ENCODE assay signal across 19 cellular contexts in genomic region chrX:41389311-41389888, GRCh38. TPM values are rescaled to one million over a fixed set of nuclear protein-coding genes. Genes with fewer than 3 reads are reported as not detected.
DNase-seq lines count a peak whose midpoint lies in the region; ATAC-seq, FAIRE-seq and TF ChIP-seq lines count a peak whose summit lies in the region.
"Had no signal": no experiment of that assay in that cellular context is flagged by ENCODE, and none has a peak within 500 bp of the region (broad histone marks: within the 10 kb centered on the region; RNA-seq: fewer than 3 reads in every experiment).

No MANE protein-coding gene starts in this region.

- H3K9me2 ChIP-seq in hepatocyte (replicated peaks; ENCODE audit: insufficient read depth) = no peaks in the 10 kb centered on the region

- peak overlapping the region; percentile 10; the same call in 1 of the 2 replicates for H3K9ac ChIP-seq in HepG2 (ENCODE audit: insufficient read depth, low read depth, low read length)

- H3K4me3 Mint-ChIP-seq in stimulated activated effector memory CD8-positive, alpha-beta T cell treated with anti-CD3 and anti-CD28 coated beads, Interleukin-12 subunit alpha, Interleukin-12 subunit beta, amount 100 ng/mL, for 72 hours = no peak overlapping the region
- H3K4me3 Mint-ChIP-seq in activated CD8-positive, alpha-beta T cell treated with anti-CD3 and anti-CD28 coated beads for 36 hours = no peak overlapping the region
- H3K4me3 Mint-ChIP-seq: CD14-positive monocyte had no signal

- DNase-seq in HuH-7.5 (ENCODE audit: low spot score) (peak; percentile 6), SW480 (ENCODE audit: low spot score) (peak; percentile 26), HepG2 (ENCODE audit: low spot score) (peak; percentile 81), heart left ventricle (no peak), NCI-H2171 treated with DMSO at 0.1 percent for 48 hours (lab: John Stamatoyannopoulos, UW) (no peak), hepatocyte (ENCODE audit: low spot score) (no peak)
- no peak for DNase-seq in stimulated activated effector memory CD8-positive, alpha-beta T cell treated with anti-CD3 and anti-CD28 coated beads, Interleukin-12 subunit alpha, Interleukin-12 subunit beta, amount 100 ng/mL, for 72 hours (ENCODE audit: low spot score in 2 of 2)
- DNase-seq in activated CD8-positive, alpha-beta T cell treated with anti-CD3 and anti-CD28 coated beads for 36 hours = no peak
- DNase-seq: COR-L47, EL, HCEC 1CT, MM.1S, NCI-H1105, NCI-H187, NCI-H345, NCI-H526 treated with DMSO at 0.1 percent for 48 hours had no signal

- intact Hi-C loops in HepG2 (cut with micrococcal nuclease; ENCODE audit: unreplicated experiment) (no loop called here), heart left ventricle (cut with DNase I) (no loop called here)
- intact Hi-C loops in activated CD8-positive, alpha-beta T cell treated with anti-CD3 and anti-CD28 coated beads for 36 hours (cut with micrococcal nuclease) = no loop called here

- H3K27ac ChIP-seq in HepG2 (ENCODE audit: extremely low read length, insufficient read depth, low read length) (peak overlapping the region; percentile 65), heart left ventricle (no peak overlapping the region), hepatocyte (no peak overlapping the region)

- no TSS peak for BruUV-seq in HepG2 (replicated peaks; lab: Mats Ljungman, UMichigan)

- WGBS in HepG2 (ENCODE audit: low lambda C conversion rate) = 26% methylated on average over 4 of the region's 6 CpGs
- WGBS in heart left ventricle, 4 donors = 64 to 85% (median 79%) methylated on average over 6 of the region's 6 CpGs
- WGBS in hepatocyte (ENCODE audit: low lambda C conversion rate, missing lambda C conversion rate) = 74% methylated on average over 6 of the region's 6 CpGs

- no peaks in the 10 kb centered on the region for H3K27me3 Mint-ChIP-seq in activated CD8-positive, alpha-beta T cell treated with anti-CD3 and anti-CD28 coated beads for 36 hours

- no peaks in the 10 kb centered on the region for H3K4me1 Mint-ChIP-seq in stimulated activated effector memory CD8-positive, alpha-beta T cell treated with anti-CD3 and anti-CD28 coated beads, Interleukin-12 subunit alpha, Interleukin-12 subunit beta, amount 100 ng/mL, for 72 hours
- H3K4me1 Mint-ChIP-seq in activated CD8-positive, alpha-beta T cell treated with anti-CD3 and anti-CD28 coated beads for 36 hours (ENCODE audit: low read depth) = peaks cover 1% of the 10 kb centered on the region

- no peaks in the 10 kb centered on the region for H3K36me3 ChIP-seq in HepG2 (replicated peaks in 1 of 2; ENCODE audit: control insufficient read depth in 1 of 2, insufficient read depth in 2 of 2, low read length in 2 of 2)
- H3K36me3 ChIP-seq in heart left ventricle = no peaks in the 10 kb centered on the region
- no peaks in the 10 kb centered on the region for H3K36me3 ChIP-seq in hepatocyte (replicated peaks; ENCODE audit: insufficient read depth, low read depth)

- CTCF ChIA-PET in HepG2 (lab: Yijun Ruan, JAX; ENCODE audit: low intra/inter-chr PET ratio, low total read pairs) = no interaction called here
- CTCF ChIA-PET in activated CD8-positive, alpha-beta T cell treated with anti-CD3 and anti-CD28 coated beads for 36 hours (lab: Charles Lee) = no interaction called here

- TF ChIP-seq CTCF in HepG2 (CRISPR knock-in tag; IDR thresholded peaks at IDR 0.05) = no peak
- TF ChIP-seq CTCF in heart left ventricle (IDR thresholded peaks at IDR 0.05) = no peak
- TF ChIP-seq CTCF in activated CD8-positive, alpha-beta T cell treated with anti-CD3 and anti-CD28 coated beads for 36 hours (IDR thresholded peaks at IDR 0.05) = no peak
- TF ChIP-seq CTCF in hepatocyte (IDR thresholded peaks at IDR 0.05; ENCODE audit: poor library complexity) = no peak

- POLR2A ChIA-PET in HepG2 (lab: Yijun Ruan, JAX) = interaction anchor here (0.7 kb wide), 1 partner anchor 8 kb away, joined by 3 read pairs; no protein-coding TSS in a partner anchor
- POLR2A ChIA-PET in activated CD8-positive, alpha-beta T cell treated with anti-CD3 and anti-CD28 coated beads for 36 hours (lab: Charles Lee) = no interaction called here

- H4K20me1 ChIP-seq in HepG2 (ENCODE audit: insufficient read depth, low read length) = no peaks in the 10 kb centered on the region
- H4K20me1 ChIP-seq in hepatocyte (ENCODE audit: insufficient read depth, poor library complexity, severe bottlenecking) = no peaks in the 10 kb centered on the region

- H3K27me3 ChIP-seq in HepG2 (ENCODE audit: control insufficient read depth in 1 of 2, insufficient read depth in 2 of 2, low read length in 2 of 2) (no peaks in the 10 kb centered on the region), heart left ventricle (no peaks in the 10 kb centered on the region), hepatocyte (no peaks in the 10 kb centered on the region)

- peak; percentile 83 for ATAC-seq in HepG2
- ATAC-seq in stimulated activated effector memory CD8-positive, alpha-beta T cell treated with anti-CD3 and anti-CD28 coated beads, Interleukin-12 subunit alpha, Interleukin-12 subunit beta, amount 100 ng/mL, for 72 hours = no peak
- no peak for ATAC-seq in heart left ventricle
- ATAC-seq in activated CD8-positive, alpha-beta T cell treated with anti-CD3 and anti-CD28 coated beads for 36 hours = no peak

- no peaks in the 10 kb centered on the region for H3K79me2 ChIP-seq in HepG2 (ENCODE audit: insufficient read depth, low read length)
- no peaks in the 10 kb centered on the region for H3K79me2 ChIP-seq in hepatocyte

- FAIRE-seq in HepG2 (lab: Jason Lieb, UNC) = peak; percentile 87
- FAIRE-seq: GM19239 had no signal

- TF ChIP-seq POLR2A in HepG2 (IDR thresholded peaks at IDR 0.05; ENCODE audit: insufficient read depth in 1 of 2, low read depth in 2 of 2, low read length in 2 of 2) = no peak
- TF ChIP-seq POLR2A in heart left ventricle (IDR thresholded peaks at IDR 0.05) = no peak

- no peak for TF ChIP-seq RAD21 in HepG2 (CRISPR knock-in tag; IDR thresholded peaks at IDR 0.05)

- peak overlapping the region; percentile 52 for H3K4me2 ChIP-seq in HepG2 (ENCODE audit: low read depth, low read length)
- no peak overlapping the region for H3K4me2 ChIP-seq in hepatocyte

- H3K4me3 ChIP-seq in HepG2 (replicated peaks in 1 of 3; ENCODE audit: insufficient read depth in 1 of 3, low read depth in 2 of 3, low read length in 3 of 3) (peak overlapping the region; percentile 28 to 39 (median 31); a peak in 4 of 6 replicates), heart left ventricle (no peak overlapping the region), hepatocyte (no peak overlapping the region)

- in situ Hi-C loops in HepG2 (cut with HindIII; ENCODE audit: extremely low pct_ligation_motif_present, low pct_unique_long_range_greater_than_20kb) = no loop called here

- no peak overlapping the region for H2AFZ ChIP-seq in HepG2 (ENCODE audit: low read length)
- no peak overlapping the region for H2AFZ ChIP-seq in hepatocyte

- H3K4me1 ChIP-seq in HepG2 (ENCODE audit: insufficient read depth, low read length) (peaks cover 56% of the 10 kb centered on the region), heart left ventricle (peaks cover 0 to 2% (median 0%) of the 10 kb centered on the region in 12 donors), hepatocyte (ENCODE audit: insufficient read depth) (no peaks in the 10 kb centered on the region)

- no peak for TF ChIP-seq EP300 in HepG2 (IDR thresholded peaks at IDR 0.05; ENCODE audit: low read depth in 2 of 2, low read length in 2 of 2)
- no peak for TF ChIP-seq EP300 in HepG2 (CRISPR knock-in tag; IDR thresholded peaks at IDR 0.05; ENCODE audit: borderline replicate concordance)

- no peaks in the 10 kb centered on the region for H3K36me3 Mint-ChIP-seq in stimulated activated effector memory CD8-positive, alpha-beta T cell treated with anti-CD3 and anti-CD28 coated beads, Interleukin-12 subunit alpha, Interleukin-12 subunit beta, amount 100 ng/mL, for 72 hours
- H3K36me3 Mint-ChIP-seq in activated CD8-positive, alpha-beta T cell treated with anti-CD3 and anti-CD28 coated beads for 36 hours (ENCODE audit: low read depth) = no peaks in the 10 kb centered on the region
- H3K36me3 Mint-ChIP-seq: CD14-positive monocyte had no signal

- H3K9me3 Mint-ChIP-seq in stimulated activated effector memory CD8-positive, alpha-beta T cell treated with anti-CD3 and anti-CD28 coated beads, Interleukin-12 subunit alpha, Interleukin-12 subunit beta, amount 100 ng/mL, for 72 hours = no peaks in the 10 kb centered on the region
- peaks cover 2% of the 10 kb centered on the region for H3K9me3 Mint-ChIP-seq in activated CD8-positive, alpha-beta T cell treated with anti-CD3 and anti-CD28 coated beads for 36 hours

- H3K9me3 ChIP-seq in HepG2 (ENCODE audit: low read length) (no peaks in the 10 kb centered on the region), heart left ventricle (no peaks in the 10 kb centered on the region), hepatocyte (ENCODE audit: low read depth) (no peaks in the 10 kb centered on the region)

- peak overlapping the region; percentile 34 for H3K27ac Mint-ChIP-seq in stimulated activated effector memory CD8-positive, alpha-beta T cell treated with anti-CD3 and anti-CD28 coated beads, Interleukin-12 subunit alpha, Interleukin-12 subunit beta, amount 100 ng/mL, for 72 hours
- no peak overlapping the region for H3K27ac Mint-ChIP-seq in activated CD8-positive, alpha-beta T cell treated with anti-CD3 and anti-CD28 coated beads for 36 hours

RNA-seq across cellular contexts. Expression of gene DDX3X, which starts 55.4 kb away (rescaled TPM):
- total RNA-seq in HepG2 (2016; rRNA removed; fragmentation: Illumina TruSeq; extraction: Trizol) = 239 and 370 TPM in 2 replicates
- total RNA-seq in HepG2 (2016; cell fraction: cytosol; rRNA removed; fragmentation: Illumina TruSeq; extraction: Trizol; ENCODE audit: low read depth) = 10.9 and 11.5 TPM in 2 replicates
- total RNA-seq in HepG2 (2016; cell fraction: insoluble cytoplasmic fraction; rRNA removed; fragmentation: Illumina TruSeq; extraction: Trizol) = 250 and 342 TPM in 2 replicates
- total RNA-seq in HepG2 (2016; cell fraction: membrane; rRNA removed; fragmentation: Illumina TruSeq; extraction: Trizol) = 50.1 and 56.9 TPM in 2 replicates
- 205 and 220 TPM in 2 replicates for total RNA-seq in HepG2 (2016; cell fraction: nucleus; rRNA removed; fragmentation: Illumina TruSeq; extraction: Trizol)
- polyA plus RNA-seq in HepG2 (2011; rRNA removed) = 53.0 and 53.5 TPM in 2 replicates
- 22.8 and 38.5 TPM in 2 replicates for polyA plus RNA-seq in HepG2 (2011; cell fraction: cytosol; rRNA removed)
- polyA plus RNA-seq in HepG2 (2011; cell fraction: nucleus; rRNA removed) = 46.9 and 70.9 TPM in 2 replicates
- 111 and 117 TPM in 2 replicates for polyA plus RNA-seq in HepG2 (2012)
- polyA plus RNA-seq in HepG2 (2016; cell fraction: cytosol; fragmentation: Illumina TruSeq; extraction: Trizol; ENCODE audit: low read depth) = 3.4 and 4.0 TPM in 2 replicates
- 216 and 226 TPM in 2 replicates for polyA plus RNA-seq in HepG2 (2016; cell fraction: insoluble cytoplasmic fraction; fragmentation: Illumina TruSeq; extraction: Trizol; ENCODE audit: low read depth)
- polyA plus RNA-seq in HepG2 (2016; cell fraction: membrane; fragmentation: Illumina TruSeq; extraction: Trizol; ENCODE audit: low read depth) = 12.2 and 15.8 TPM in 2 replicates
- polyA plus RNA-seq in HepG2 (2016; cell fraction: nucleus; fragmentation: Illumina TruSeq; extraction: Trizol; ENCODE audit: insufficient read depth, low read depth) = 181 and 195 TPM in 2 replicates
- 87.7 and 227 TPM in 2 replicates for polyA minus RNA-seq in HepG2 (2011; rRNA and poly(A)+ RNA removed; ENCODE audit: low replicate concordance)
- polyA minus RNA-seq in HepG2 (2011; cell fraction: cytosol; rRNA and poly(A)+ RNA removed) = 89.6 and 98.9 TPM in 2 replicates
- polyA minus RNA-seq in HepG2 (2011; cell fraction: nucleus; rRNA and poly(A)+ RNA removed) = 324 and 365 TPM in 2 replicates
- total RNA-seq in heart left ventricle = 100 to 1,000 TPM; 128 to 272 (median 178) TPM
- 10 to 100 TPM; 34.3 to 99.8 TPM for polyA plus RNA-seq in heart left ventricle
- total RNA-seq in activated CD8-positive, alpha-beta T cell treated with anti-CD3 and anti-CD28 coated beads for 36 hours = 100 to 1,000 TPM; 172 to 181 TPM
- total RNA-seq in hepatocyte = 179 and 202 TPM in 2 replicates
- polyA plus RNA-seq in hepatocyte = 109 and 124 TPM in 2 replicates

RNA-seq across cellular contexts. Expression of gene NYX, which starts 57.7 kb away (rescaled TPM):
- total RNA-seq in HepG2 (2016; rRNA removed; fragmentation: Illumina TruSeq; extraction: Trizol) (not detected in 2 replicates), heart left ventricle (not detected), hepatocyte (not detected in 2 replicates)
- not detected in 2 replicates for total RNA-seq in HepG2 (2016; cell fraction: cytosol; rRNA removed; fragmentation: Illumina TruSeq; extraction: Trizol; ENCODE audit: low read depth)
- not detected in 2 replicates for total RNA-seq in HepG2 (2016; cell fraction: insoluble cytoplasmic fraction; rRNA removed; fragmentation: Illumina TruSeq; extraction: Trizol)
- total RNA-seq in HepG2 (2016; cell fraction: membrane; rRNA removed; fragmentation: Illumina TruSeq; extraction: Trizol) = not detected in 2 replicates
- not detected in 2 replicates for total RNA-seq in HepG2 (2016; cell fraction: nucleus; rRNA removed; fragmentation: Illumina TruSeq; extraction: Trizol)
- polyA plus RNA-seq in HepG2 (2011; rRNA removed) (not detected in 2 replicates), heart left ventricle (not detected), hepatocyte (not detected in 2 replicates)
- polyA plus RNA-seq in HepG2 (2011; cell fraction: cytosol; rRNA removed) = not detected in 2 replicates
- not detected in 2 replicates for polyA plus RNA-seq in HepG2 (2011; cell fraction: nucleus; rRNA removed)
- polyA plus RNA-seq in HepG2 (2012) = not detected in 2 replicates
- polyA plus RNA-seq in HepG2 (2016; cell fraction: cytosol; fragmentation: Illumina TruSeq; extraction: Trizol; ENCODE audit: low read depth) = not detected in 2 replicates
- polyA plus RNA-seq in HepG2 (2016; cell fraction: insoluble cytoplasmic fraction; fragmentation: Illumina TruSeq; extraction: Trizol; ENCODE audit: low read depth) = not detected in 2 replicates
- not detected in 2 replicates for polyA plus RNA-seq in HepG2 (2016; cell fraction: membrane; fragmentation: Illumina TruSeq; extraction: Trizol; ENCODE audit: low read depth)
- not detected in 2 replicates for polyA plus RNA-seq in HepG2 (2016; cell fraction: nucleus; fragmentation: Illumina TruSeq; extraction: Trizol; ENCODE audit: insufficient read depth, low read depth)
- polyA minus RNA-seq in HepG2 (2011; rRNA and poly(A)+ RNA removed; ENCODE audit: low replicate concordance) = 0.10 TPM in 1 of 2 replicates, not detected in the other
- not detected in 2 replicates for polyA minus RNA-seq in HepG2 (2011; cell fraction: cytosol; rRNA and poly(A)+ RNA removed)
- polyA minus RNA-seq in HepG2 (2011; cell fraction: nucleus; rRNA and poly(A)+ RNA removed) = not detected in 2 replicates
- total RNA-seq in activated CD8-positive, alpha-beta T cell treated with anti-CD3 and anti-CD28 coated beads for 36 hours = not detected
- total RNA-seq: RPMI7951 had no signal
- polyA plus RNA-seq: CD14-positive monocyte had no signal

Comparison
In these comparisons a context has a peak if more than half of its experiments do, and no peak if none do; other contexts are left out.
1. DNase-seq: peak in HuH-7.5 (single experiment), SW480 (single experiment) and HepG2 (single experiment); none in stimulated activated effector memory CD8-positive, alpha-beta T cell treated with anti-CD3 and anti-CD28 coated beads, Interleukin-12 subunit alpha, Interleukin-12 subunit beta, amount 100 ng/mL, for 72 hours (0 of 2), heart left ventricle (0 of 5), activated CD8-positive, alpha-beta T cell treated with anti-CD3 and anti-CD28 coated beads for 36 hours (single experiment), NCI-H2171 treated with DMSO at 0.1 percent for 48 hours (single experiment) and hepatocyte (single experiment).
2. H3K4me3 ChIP-seq: peak in HepG2 (3 of 3); none in heart left ventricle (0 of 12) and hepatocyte (single experiment).